In the genomic region with DNA sequence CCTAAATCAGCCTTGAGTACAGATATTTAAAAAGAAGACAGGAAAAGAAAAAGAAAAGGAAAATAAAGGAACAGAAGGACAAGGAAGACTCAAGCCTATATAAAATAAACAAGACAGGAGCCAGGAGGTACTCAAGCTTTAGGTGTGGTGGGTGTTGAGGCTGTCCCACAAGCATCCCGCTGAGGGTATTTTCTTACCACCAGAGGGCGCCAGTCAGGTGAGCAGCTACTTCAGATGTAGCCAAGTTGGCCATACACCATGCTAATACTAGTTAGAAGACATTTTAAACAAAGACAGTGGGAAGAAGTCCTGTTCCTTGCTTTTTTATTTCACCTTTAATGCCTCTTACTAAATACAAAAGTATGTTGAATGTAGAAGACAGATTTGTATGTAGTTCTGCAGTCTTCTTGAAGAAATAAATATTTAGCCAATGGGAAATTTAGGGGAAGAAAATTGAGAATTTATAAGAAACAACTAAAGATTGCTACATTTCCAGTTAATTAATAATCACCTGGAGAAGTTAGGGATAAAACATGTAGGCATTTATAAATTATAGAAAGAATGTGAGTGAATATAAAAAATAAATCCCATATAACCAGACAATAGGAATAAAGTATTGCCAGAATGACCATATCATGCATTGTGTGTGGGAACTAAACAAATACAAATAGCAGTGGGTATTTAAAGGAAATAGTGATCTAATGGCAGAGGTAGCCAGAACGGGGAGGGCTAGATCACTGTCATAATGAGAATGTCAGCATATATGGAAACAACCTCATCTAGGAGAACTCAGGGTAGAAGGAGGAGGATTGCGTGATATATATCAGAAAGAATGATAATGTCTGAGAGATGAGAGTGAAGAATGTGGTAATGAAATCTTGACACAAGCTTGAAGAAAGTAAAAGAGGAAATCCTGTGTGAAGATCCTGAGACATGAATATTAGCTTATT, we compare ENCODE assay signal across 8 cellular contexts.
DNase-seq lines count a peak whose midpoint lies in the region; ATAC-seq and TF ChIP-seq lines count a peak whose summit lies in the region.

No MANE protein-coding gene starts in this region.

- H3K36me3 Mint-ChIP-seq in HFFc6 (ENCODE audit: low read depth): no peaks in the 10 kb centered on the region

- H3K27ac Mint-ChIP-seq in HFFc6: peak overlapping the region; percentile 94

- H4K20me1 ChIP-seq in mammary epithelial cell (ENCODE audit: insufficient read depth, low read length): no peaks in the 10 kb centered on the region

- H3K36me3 ChIP-seq in mammary epithelial cell (ENCODE audit: insufficient read depth, low read length) (no peaks in the 10 kb centered on the region), left lung (no peaks in the 10 kb centered on the region)

- dilution Hi-C loops in mammary epithelial cell (cut with HindIII; ENCODE audit: low sequenced_read_pairs): loop anchor here (5.0 kb wide), 1 partner anchor 78 kb away; the partner anchor contains the start of gene EPGN

- no peaks in the 10 kb centered on the region; the same call in none of the 2 replicates for H3K27me3 Mint-ChIP-seq in HFFc6 (ENCODE audit: insufficient read depth)

- H3K27ac ChIP-seq in VCaP (no peak overlapping the region), mammary epithelial cell (ENCODE audit: insufficient read depth, low read depth, low read length) (no peak overlapping the region), left lung (no peak overlapping the region)

- no peak overlapping the region for H3K9ac ChIP-seq in mammary epithelial cell (ENCODE audit: insufficient read depth, low read length)

- CTCF ChIA-PET in mammary epithelial cell (lab: Charles Lee; ENCODE audit: low non-redundant PET): interaction anchor here (0.5 to 1.1 kb wide), 3 partner anchors 62 to 678 kb away, joined by 3 to 10 read pairs (median 3); partner anchors contain the start of gene EPGN

- BruUV-seq in mammary epithelial cell (replicated peaks; lab: Mats Ljungman, UMichigan): no TSS peak

- WGBS in mammary epithelial cell (ENCODE audit: low coverage, missing lambda C conversion rate): 51% methylated on average over 4 of the region's 4 CpGs

- peaks cover 63% of the 10 kb centered on the region for H3K4me1 Mint-ChIP-seq in HFFc6 (ENCODE audit: low read depth)

- no peaks in the 10 kb centered on the region for H3K9me3 Mint-ChIP-seq in HFFc6

- H3K4me3 Mint-ChIP-seq in HFFc6: peak overlapping the region; percentile 31

- in situ Hi-C loops in mammary epithelial cell (cut with MboI; ENCODE audit: low sequenced_read_pairs in 2 of 2): loop anchor here in 1 of 2 donors (10.0 kb wide), 1 partner anchor 86 kb away; no protein-coding TSS in a partner anchor

- H3K27me3 ChIP-seq in mammary epithelial cell (ENCODE audit: insufficient read depth, low read length) (no peaks in the 10 kb centered on the region), left lung (no peaks in the 10 kb centered on the region)

- ATAC-seq in left lung: peak; percentile 81

- H3K4me2 ChIP-seq in mammary epithelial cell (ENCODE audit: insufficient read depth, low read depth, low read length): no peak overlapping the region

- no peaks in the 10 kb centered on the region for H3K79me2 ChIP-seq in mammary epithelial cell (ENCODE audit: insufficient read depth, low read length)

- peaks cover 15% of the 10 kb centered on the region for H3K4me1 ChIP-seq in mammary epithelial cell (ENCODE audit: insufficient read depth, low read length)
- H3K4me1 ChIP-seq in left lung: peaks cover 0 to 31% of the 10 kb centered on the region in 2 donors

- no peak overlapping the region for H3K4me3 ChIP-seq in mammary epithelial cell (replicated peaks in 1 of 3; ENCODE audit: insufficient read depth in 1 of 3, low read depth in 2 of 3, low read length in 3 of 3)
- H3K4me3 ChIP-seq in left lung: no peak overlapping the region

- TF ChIP-seq CTCF in HFFc6 (IDR thresholded peaks at IDR 0.05): peak; percentile 99
- peak; percentile 73 for TF ChIP-seq CTCF in VCaP (conservative IDR thresholded peaks at IDR 0.05)
- peak; percentile 84 to 88 for TF ChIP-seq CTCF in mammary epithelial cell (conservative IDR thresholded peaks at IDR 0.05 in 1 of 2, IDR thresholded peaks at IDR 0.05 in 1 of 2; ENCODE audit: extremely low read depth in 1 of 2, insufficient read depth in 1 of 2, low read depth in 1 of 2, low read length in 2 of 2)
- peak; percentile 76 to 85 for TF ChIP-seq CTCF in left lung (IDR thresholded peaks at IDR 0.05)

- intact Hi-C loops in mammary epithelial cell (cut with micrococcal nuclease) (loop anchor here (1.0 to 10.0 kb wide), 5 partner anchors 40 to 448 kb away; no protein-coding TSS in a partner anchor), left lung (cut with DNase I) (no loop called here)

- DNase-seq in SHP77 (lab: John Stamatoyannopoulos, UW) (peak; percentile 37 to 53), SHP77 treated with DMSO at 0.1 percent for 48 hours (lab: John Stamatoyannopoulos, UW) (no peak), HFFc6 (peak; percentile 76), NCI-H1092 (lab: John Stamatoyannopoulos, UW) (peak; percentile 10), mammary epithelial cell (peak; percentile 68), left lung (peak; percentile 59)
- DNase-seq in stimulated activated CD8-positive, alpha-beta memory T cell treated with anti-CD3 and anti-CD28 coated beads, Interleukin-12 subunit alpha, Interleukin-12 subunit beta, amount 100 ng/mL, for 24 hours (ENCODE audit: extremely low read depth): peak; percentile 44

- no peaks in the 10 kb centered on the region for H3K9me3 ChIP-seq in mammary epithelial cell (replicated peaks; ENCODE audit: insufficient read depth, low read length)
- no peaks in the 10 kb centered on the region for H3K9me3 ChIP-seq in left lung

- no peak overlapping the region for H2AFZ ChIP-seq in mammary epithelial cell (ENCODE audit: low read depth, low read length)
